In the genomic region with DNA sequence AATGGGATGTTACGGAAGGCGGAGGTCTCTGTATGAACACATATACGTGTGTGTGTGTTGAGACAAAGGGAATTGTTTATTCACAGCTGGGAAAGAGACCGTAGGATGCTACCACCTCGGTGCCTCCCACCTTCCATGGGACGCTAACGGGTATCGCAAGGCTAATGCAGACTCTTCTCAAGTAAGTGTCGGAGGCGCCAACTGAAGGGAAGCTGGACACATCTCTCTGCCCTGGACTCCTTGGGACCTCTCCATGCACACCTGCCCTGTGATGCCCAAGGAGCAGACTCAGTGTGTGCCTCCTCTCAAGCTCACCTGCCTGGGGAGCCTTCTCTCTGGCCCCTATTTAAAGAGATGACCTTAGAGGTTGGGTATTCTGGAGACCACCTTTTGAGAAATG, we compare ENCODE assay signal across 19 cellular contexts.
A peak's percentile ranks its signal among the peaks of the same experiment; 100 is the strongest.
DNase-seq lines count a peak whose midpoint lies in the region; ATAC-seq lines count a peak whose summit lies in the region.
"Had no signal": no experiment of that assay in that cellular context is flagged by ENCODE, and none has a peak within 500 bp of the region (broad histone marks: within the 10 kb centered on the region; RNA-seq: fewer than 3 reads in every experiment).

No MANE protein-coding gene starts in this region.

- H3K4me3 Mint-ChIP-seq in stimulated activated naive CD8-positive, alpha-beta T cell treated with anti-CD3 and anti-CD28 coated beads, Interleukin-15, Interleukin-2, amounts not matched to agents 100 ng/mL and 50 ng/mL, for 24 hours = peak overlapping the region; percentile 91
- H3K4me3 Mint-ChIP-seq in activated naive CD8-positive, alpha-beta T cell = peak overlapping the region; percentile 91
- H3K4me3 Mint-ChIP-seq in naive thymus-derived CD4-positive, alpha-beta T cell = peak overlapping the region in 8 of 10 donors; percentile 13 to 98 (median 94)

- POLR2A ChIA-PET in naive thymus-derived CD4-positive, alpha-beta T cell (lab: Charles Lee) = interaction anchor here (1.5 kb wide), 1 partner anchor 96 kb away, joined by 3 read pairs; no protein-coding TSS in a partner anchor

- peak overlapping the region; percentile 54 for H3K4me3 ChIP-seq in naive thymus-derived CD4-positive, alpha-beta T cell (ENCODE audit: low read length)
- no peak overlapping the region for H3K4me3 ChIP-seq in aorta (ENCODE audit: low read length in 2 of 2)
- H3K4me3 ChIP-seq in MG63 = no peak overlapping the region

- H3K9me3 Mint-ChIP-seq in stimulated activated naive CD8-positive, alpha-beta T cell treated with anti-CD3 and anti-CD28 coated beads, Interleukin-15, Interleukin-2, amounts not matched to agents 100 ng/mL and 50 ng/mL, for 24 hours = no peaks in the 10 kb centered on the region
- H3K9me3 Mint-ChIP-seq in activated naive CD8-positive, alpha-beta T cell (ENCODE audit: low read depth) = no peaks in the 10 kb centered on the region
- H3K9me3 Mint-ChIP-seq in naive thymus-derived CD4-positive, alpha-beta T cell = peaks cover 0 to 2% (median 0%) of the 10 kb centered on the region in 11 donors
- H3K9me3 Mint-ChIP-seq: H9 had no signal

- H3K9me3 ChIP-seq in naive thymus-derived CD4-positive, alpha-beta T cell (ENCODE audit: control insufficient read depth in 2 of 3, low read length in 3 of 3) = no peaks in the 10 kb centered on the region
- H3K9me3 ChIP-seq in aorta (ENCODE audit: control insufficient read depth, low read length) = no peaks in the 10 kb centered on the region
- no peaks in the 10 kb centered on the region for H3K9me3 ChIP-seq in MG63
- H3K9me3 ChIP-seq: esophagus muscularis mucosa, tibial artery had no signal

- H3K36me3 Mint-ChIP-seq in stimulated activated naive CD8-positive, alpha-beta T cell treated with anti-CD3 and anti-CD28 coated beads, Interleukin-15, Interleukin-2, amounts not matched to agents 100 ng/mL and 50 ng/mL, for 24 hours (ENCODE audit: low read depth) = no peaks in the 10 kb centered on the region
- H3K36me3 Mint-ChIP-seq in activated naive CD8-positive, alpha-beta T cell = no peaks in the 10 kb centered on the region
- H3K36me3 Mint-ChIP-seq in naive thymus-derived CD4-positive, alpha-beta T cell = peaks cover 0 to 6% (median 4%) of the 10 kb centered on the region in 5 donors

- no peak for DNase-seq in stimulated activated naive CD8-positive, alpha-beta T cell treated with anti-CD3 and anti-CD28 coated beads, Interleukin-15, Interleukin-2, amounts not matched to agents 100 U/mL and 50 U/mL, for 24 hours
- no peak for DNase-seq in naive thymus-derived CD4-positive, alpha-beta T cell
- peak; percentile 6 to 53 for DNase-seq in aorta
- no peak for DNase-seq in MG63
- DNase-seq in SIG-M5 (lab: John Stamatoyannopoulos, UW) = no peak
- DNase-seq: activated CD4-positive, alpha-beta T cell treated with anti-CD3 and anti-CD28 coated beads, Interleukin-2, amount 50 U/mL, for 48 hours; activated gamma-delta T cell treated with Interleukin-2 at 50 U/mL for 16 hours; brain microvascular endothelial cell; H9; mammary epithelial cell; NCI-H1694; NCI-H446; Right ventricle myocardium superior; stimulated activated CD4-positive, alpha-beta T cell treated with anti-CD3 and anti-CD28 coated beads, Interleukin-2, amount 100 ng/mL, for 48 hours; tibial artery had no signal

- H3K27me3 ChIP-seq in naive thymus-derived CD4-positive, alpha-beta T cell (ENCODE audit: control insufficient read depth in 2 of 2, insufficient read depth in 2 of 2, low read length in 2 of 2) = no peaks in the 10 kb centered on the region
- H3K27me3 ChIP-seq in aorta (ENCODE audit: control insufficient read depth in 1 of 2, insufficient read depth in 2 of 2, low read length in 1 of 2) = peaks cover 0 to 2% of the 10 kb centered on the region in 2 donors
- no peaks in the 10 kb centered on the region for H3K27me3 ChIP-seq in MG63
- H3K27me3 ChIP-seq: brain microvascular endothelial cell, esophagus muscularis mucosa had no signal

- intact Hi-C loops in naive thymus-derived CD4-positive, alpha-beta T cell (cut with micrococcal nuclease) = loop anchor here (2.0 kb wide), 3 partner anchors 59 to 89 kb away; no protein-coding TSS in a partner anchor
- intact Hi-C loops in aorta (cut with DNase I) = no loop called here

- H3K36me3 ChIP-seq in naive thymus-derived CD4-positive, alpha-beta T cell (ENCODE audit: control insufficient read depth in 2 of 3, insufficient read depth in 3 of 3, low read length in 3 of 3) = no peaks in the 10 kb centered on the region
- H3K36me3 ChIP-seq in aorta (ENCODE audit: control insufficient read depth in 1 of 2, insufficient read depth in 2 of 2, low read length in 1 of 2) (no peaks in the 10 kb centered on the region), MG63 (no peaks in the 10 kb centered on the region)
- H3K36me3 ChIP-seq: brain microvascular endothelial cell, esophagus muscularis mucosa, tibial artery had no signal

- H3K27ac ChIP-seq in naive thymus-derived CD4-positive, alpha-beta T cell (ENCODE audit: low read depth, low read length) = no peak overlapping the region
- no peak overlapping the region for H3K27ac ChIP-seq in aorta (ENCODE audit: low read depth in 1 of 2, low read length in 2 of 2)
- H3K27ac ChIP-seq: brain microvascular endothelial cell, esophagus muscularis mucosa, tibial artery had no signal

- H3K27me3 Mint-ChIP-seq in stimulated activated naive CD8-positive, alpha-beta T cell treated with anti-CD3 and anti-CD28 coated beads, Interleukin-15, Interleukin-2, amounts not matched to agents 100 ng/mL and 50 ng/mL, for 24 hours = no peaks in the 10 kb centered on the region
- H3K27me3 Mint-ChIP-seq in activated naive CD8-positive, alpha-beta T cell = no peaks in the 10 kb centered on the region
- H3K27me3 Mint-ChIP-seq in naive thymus-derived CD4-positive, alpha-beta T cell = peaks cover 0 to 6% (median 0%) of the 10 kb centered on the region in 5 donors

- H3K4me1 ChIP-seq in naive thymus-derived CD4-positive, alpha-beta T cell (ENCODE audit: control insufficient read depth in 2 of 2, insufficient read depth in 2 of 2, low read length in 2 of 2) = peaks cover 11 to 15% of the 10 kb centered on the region in 2 donors
- no peaks in the 10 kb centered on the region for H3K4me1 ChIP-seq in aorta (ENCODE audit: control insufficient read depth in 1 of 2, insufficient read depth in 2 of 2, low read length in 2 of 2)

- H3K27ac Mint-ChIP-seq in stimulated activated naive CD8-positive, alpha-beta T cell treated with anti-CD3 and anti-CD28 coated beads, Interleukin-15, Interleukin-2, amounts not matched to agents 100 ng/mL and 50 ng/mL, for 24 hours = no peak overlapping the region
- H3K27ac Mint-ChIP-seq in activated naive CD8-positive, alpha-beta T cell = no peak overlapping the region
- peak overlapping the region in 3 of 9 donors; percentile 29 to 95 (median 82) for H3K27ac Mint-ChIP-seq in naive thymus-derived CD4-positive, alpha-beta T cell
- H3K27ac Mint-ChIP-seq: H9 had no signal

- CTCF ChIA-PET in naive thymus-derived CD4-positive, alpha-beta T cell (lab: Charles Lee) = no interaction called here

- WGBS in aorta, 2 donors = 89 to 91% methylated on average over 10 of the region's 10 CpGs

- peaks cover 32% of the 10 kb centered on the region for H3K4me1 Mint-ChIP-seq in stimulated activated naive CD8-positive, alpha-beta T cell treated with anti-CD3 and anti-CD28 coated beads, Interleukin-15, Interleukin-2, amounts not matched to agents 100 ng/mL and 50 ng/mL, for 24 hours (ENCODE audit: low read depth)
- peaks cover 24% of the 10 kb centered on the region for H3K4me1 Mint-ChIP-seq in activated naive CD8-positive, alpha-beta T cell (ENCODE audit: low read depth)
- H3K4me1 Mint-ChIP-seq in naive thymus-derived CD4-positive, alpha-beta T cell = peaks cover 12 to 29% (median 24%) of the 10 kb centered on the region in 7 donors

- no peak for ATAC-seq in stimulated activated naive CD8-positive, alpha-beta T cell treated with anti-CD3 and anti-CD28 coated beads, Interleukin-15, Interleukin-2, amounts not matched to agents 100 U/mL and 50 U/mL, for 24 hours
- ATAC-seq in naive thymus-derived CD4-positive, alpha-beta T cell = no peak
- ATAC-seq in aorta (ENCODE audit: low FRiP score) (no peak), HG02840 (IDR thresholded peaks at IDR 0.05; ENCODE audit: low FRiP score, unreplicated experiment) (no peak)

Comparison
In these comparisons a context has a peak if more than half of its experiments do, and no peak if none do; other contexts are left out.
1. DNase-seq: peak in aorta (2 of 2); none in stimulated activated naive CD8-positive, alpha-beta T cell treated with anti-CD3 and anti-CD28 coated beads, Interleukin-15, Interleukin-2, amounts not matched to agents 100 U/mL and 50 U/mL, for 24 hours (single experiment), naive thymus-derived CD4-positive, alpha-beta T cell (0 of 9), MG63 (single experiment) and SIG-M5 (single experiment).
2. intact Hi-C loops: an anchor here in naive thymus-derived CD4-positive, alpha-beta T cell (2.0 kb wide); none called in aorta.
3. Peak in every context shown above with its lines, with median percentiles within 50 percentile points of each other: H3K4me3 Mint-ChIP-seq.